In genomic region chr11:108958446-108959123, GRCh38 we compare ENCODE assay signal across 10 cellular contexts.
DNase-seq lines count a peak whose midpoint lies in the region; ATAC-seq and TF ChIP-seq lines count a peak whose summit lies in the region.
"Had no signal": no experiment of that assay in that cellular context is flagged by ENCODE, and none has a peak within 500 bp of the region (broad histone marks: within the 10 kb centered on the region; RNA-seq: fewer than 3 reads in every experiment).

No MANE protein-coding gene starts in this region.

- H3K27ac ChIP-seq in lower lobe of right lung, result no peak overlapping the region
- H3K27ac ChIP-seq: esophagus muscularis mucosa, psoas muscle had no signal

- no peaks in the 10 kb centered on the region for H3K9me3 ChIP-seq in lower lobe of right lung
- H3K9me3 ChIP-seq: esophagus muscularis mucosa, psoas muscle had no signal

- DNase-seq in RPMI8226 (peak; percentile 11), iris pigment epithelial cell (ENCODE audit: low read depth) (peak; percentile 89), lower lobe of right lung (no peak), middle frontal gyrus (ENCODE audit: extremely low spot score, low spot score) (no peak), NCI-H2196 treated with DMSO at 0.1 percent for 48 hours (lab: John Stamatoyannopoulos, UW; ENCODE audit: unreplicated experiment) (no peak)
- DNase-seq: psoas muscle had no signal

- no peak for TF ChIP-seq CTCF in lower lobe of right lung (IDR thresholded peaks at IDR 0.05)

- no peaks in the 10 kb centered on the region for H3K4me1 ChIP-seq in lower lobe of right lung
- H3K4me1 ChIP-seq: esophagus muscularis mucosa, psoas muscle had no signal

- no peaks in the 10 kb centered on the region for H3K27me3 ChIP-seq in lower lobe of right lung (ENCODE audit: low read depth)
- H3K27me3 ChIP-seq: esophagus muscularis mucosa had no signal

- H3K36me3 ChIP-seq in lower lobe of right lung, result no peaks in the 10 kb centered on the region
- H3K36me3 ChIP-seq: esophagus muscularis mucosa had no signal

- intact Hi-C loops in lower lobe of right lung (cut with DNase I), result no loop called here

- H3K4me3 ChIP-seq in lower lobe of right lung, result no peak overlapping the region
- H3K4me3 ChIP-seq: esophagus muscularis mucosa, psoas muscle had no signal

- ATAC-seq in GM18508 (IDR thresholded peaks at IDR 0.05; ENCODE audit: insufficient read depth, unreplicated experiment), result peak; percentile 73
- peak; percentile 45 for ATAC-seq in HG02588 (IDR thresholded peaks at IDR 0.05; ENCODE audit: unreplicated experiment)
- no peak for ATAC-seq in lower lobe of right lung
- ATAC-seq in HG02840 (IDR thresholded peaks at IDR 0.05; ENCODE audit: low FRiP score, unreplicated experiment), result no peak
- ATAC-seq: psoas muscle had no signal

Comparison
In these comparisons a context has a peak if more than half of its experiments do, and no peak if none do; other contexts are left out.
1. ATAC-seq: peak in GM18508 (single experiment) and HG02588 (single experiment); none in lower lobe of right lung (0 of 2) and HG02840 (single experiment).
2. DNase-seq: peak in RPMI8226 (single experiment) and iris pigment epithelial cell (single experiment); none in lower lobe of right lung (single experiment), middle frontal gyrus (single experiment) and NCI-H2196 treated with DMSO at 0.1 percent for 48 hours (single experiment).